ENCODE assay signal across 10 cellular contexts in the genomic region with DNA sequence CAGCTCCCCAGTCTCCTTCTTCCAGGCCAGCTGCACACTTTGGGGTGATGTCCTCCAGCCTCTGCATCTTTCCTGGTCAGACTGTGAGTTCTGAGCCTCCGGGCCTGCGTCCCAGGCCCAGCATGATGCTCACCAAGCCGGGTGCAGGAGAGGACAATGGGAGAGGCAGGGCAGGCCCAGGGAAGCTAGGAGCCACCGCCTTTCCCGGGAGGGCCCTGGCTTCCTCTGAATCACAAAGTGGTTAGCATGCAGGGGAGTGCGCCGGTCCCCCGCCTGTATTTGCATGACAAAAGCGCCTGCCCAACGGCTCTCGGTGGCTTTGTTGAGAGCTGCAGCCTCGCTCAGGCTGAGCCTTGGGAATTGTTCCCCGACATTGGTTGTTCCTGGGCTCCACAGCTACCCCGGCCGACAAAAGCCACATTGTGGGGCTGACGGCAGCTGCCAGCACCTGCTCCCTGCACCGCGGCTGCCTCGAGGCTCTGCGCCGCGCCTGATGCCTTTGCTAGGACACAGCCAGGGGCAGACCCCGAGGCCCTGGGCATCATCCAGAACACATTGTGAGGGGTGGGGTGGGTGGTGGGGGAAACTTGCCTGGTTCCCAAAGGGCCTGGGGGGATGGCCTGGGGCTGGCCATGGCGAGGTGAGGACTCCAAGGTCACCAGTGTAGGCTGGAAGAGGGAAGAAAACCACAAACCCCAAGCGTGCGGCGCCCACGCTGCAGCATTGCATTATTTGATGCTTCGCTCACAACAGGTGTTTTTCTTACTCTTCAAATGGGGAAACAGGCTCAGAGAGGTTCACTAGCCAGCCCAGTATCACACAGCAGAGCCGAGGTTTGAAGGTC. TPM values are rescaled to one million over a fixed set of nuclear protein-coding genes. Genes with fewer than 3 reads are reported as not detected.
DNase-seq lines count a peak whose midpoint lies in the region; ATAC-seq, FAIRE-seq and TF ChIP-seq lines count a peak whose summit lies in the region.
"Had no signal": no experiment of that assay in that cellular context is flagged by ENCODE, and none has a peak within 500 bp of the region (broad histone marks: within the 10 kb centered on the region; RNA-seq: fewer than 3 reads in every experiment).

No MANE protein-coding gene starts in this region.

- no peaks in the 10 kb centered on the region for H3K36me3 ChIP-seq in mammary epithelial cell (ENCODE audit: insufficient read depth, low read length)
- H3K36me3 ChIP-seq in HepG2 (replicated peaks in 1 of 2; ENCODE audit: control insufficient read depth in 1 of 2, insufficient read depth in 2 of 2, low read length in 2 of 2): no peaks in the 10 kb centered on the region

- 50% methylated on average over 2 of the region's 30 CpGs for WGBS in mammary epithelial cell (ENCODE audit: low coverage, missing lambda C conversion rate)
- WGBS in HepG2 (ENCODE audit: low lambda C conversion rate): 82% methylated on average over 8 of the region's 30 CpGs

- H3K9me3 ChIP-seq in mammary epithelial cell (replicated peaks; ENCODE audit: insufficient read depth, low read length) (no peaks in the 10 kb centered on the region), HepG2 (ENCODE audit: low read length) (no peaks in the 10 kb centered on the region)

- no peak overlapping the region for H3K4me2 ChIP-seq in mammary epithelial cell (ENCODE audit: insufficient read depth, low read depth, low read length)
- H3K4me2 ChIP-seq in HepG2 (ENCODE audit: low read depth, low read length): no peak overlapping the region

- in situ Hi-C loops in mammary epithelial cell (cut with MboI; ENCODE audit: low sequenced_read_pairs in 2 of 2) (no loop called here), HepG2 (cut with HindIII; ENCODE audit: extremely low pct_ligation_motif_present, low pct_unique_long_range_greater_than_20kb) (no loop called here)

- H3K27ac ChIP-seq in mammary epithelial cell (ENCODE audit: insufficient read depth, low read depth, low read length) (no peak overlapping the region), HepG2 (ENCODE audit: extremely low read length, insufficient read depth, low read length) (no peak overlapping the region)

- CTCF ChIA-PET in mammary epithelial cell (lab: Charles Lee; ENCODE audit: low non-redundant PET): no interaction called here
- CTCF ChIA-PET in HepG2 (lab: Yijun Ruan, JAX; ENCODE audit: low intra/inter-chr PET ratio, low total read pairs): no interaction called here

- no peaks in the 10 kb centered on the region for H4K20me1 ChIP-seq in mammary epithelial cell (ENCODE audit: insufficient read depth, low read length)
- no peaks in the 10 kb centered on the region for H4K20me1 ChIP-seq in HepG2 (ENCODE audit: insufficient read depth, low read length)

- ATAC-seq in HepG2 (no peak), HG02588 (IDR thresholded peaks at IDR 0.05; ENCODE audit: unreplicated experiment) (no peak), HG02884 (IDR thresholded peaks at IDR 0.05; ENCODE audit: unreplicated experiment) (no peak), GM21786 (IDR thresholded peaks at IDR 0.05; ENCODE audit: unreplicated experiment) (no peak)

- H3K79me2 ChIP-seq in mammary epithelial cell (ENCODE audit: insufficient read depth, low read length): no peaks in the 10 kb centered on the region
- H3K79me2 ChIP-seq in HepG2 (ENCODE audit: insufficient read depth, low read length): no peaks in the 10 kb centered on the region

- H3K9ac ChIP-seq in mammary epithelial cell (ENCODE audit: insufficient read depth, low read length) (no peak overlapping the region), HepG2 (ENCODE audit: insufficient read depth, low read depth, low read length) (no peak overlapping the region)

- no peak for TF ChIP-seq RAD21 in HepG2 (CRISPR knock-in tag; IDR thresholded peaks at IDR 0.05)

- no peak for FAIRE-seq in HepG2 (lab: Jason Lieb, UNC)
- FAIRE-seq: endothelial cell of umbilical vein had no signal

- no peak overlapping the region for H2AFZ ChIP-seq in mammary epithelial cell (ENCODE audit: low read depth, low read length)
- H2AFZ ChIP-seq in HepG2 (ENCODE audit: low read length): no peak overlapping the region

- dilution Hi-C loops in mammary epithelial cell (cut with HindIII; ENCODE audit: low sequenced_read_pairs): no loop called here

- intact Hi-C loops in mammary epithelial cell (cut with micrococcal nuclease): no loop called here
- intact Hi-C loops in HepG2 (cut with micrococcal nuclease; ENCODE audit: unreplicated experiment): no loop called here

- H3K4me1 ChIP-seq in mammary epithelial cell (ENCODE audit: insufficient read depth, low read length) (no peaks in the 10 kb centered on the region), HepG2 (ENCODE audit: insufficient read depth, low read length) (peaks cover 57% of the 10 kb centered on the region)

- H3K4me3 ChIP-seq in mammary epithelial cell (replicated peaks in 1 of 3; ENCODE audit: insufficient read depth in 1 of 3, low read depth in 2 of 3, low read length in 3 of 3): no peak overlapping the region
- no peak overlapping the region for H3K4me3 ChIP-seq in HepG2 (replicated peaks in 1 of 3; ENCODE audit: insufficient read depth in 1 of 3, low read depth in 2 of 3, low read length in 3 of 3)

- DNase-seq in Ammon's horn (ENCODE audit: low spot score) (peak; percentile 96), NCI-H1436 treated with DMSO at 0.1 percent for 48 hours (lab: John Stamatoyannopoulos, UW) (peak; percentile 87), mammary epithelial cell (peak; percentile 12), HepG2 (ENCODE audit: low spot score) (no peak), 8988T (no peak)
- DNase-seq: NCI-H2171 treated with DMSO at 0.1 percent for 48 hours had no signal

- no peaks in the 10 kb centered on the region for H3K27me3 ChIP-seq in mammary epithelial cell (ENCODE audit: insufficient read depth, low read length)
- H3K27me3 ChIP-seq in HepG2 (ENCODE audit: control insufficient read depth in 1 of 2, insufficient read depth in 2 of 2, low read length in 2 of 2): no peaks in the 10 kb centered on the region

- TF ChIP-seq CTCF in mammary epithelial cell (conservative IDR thresholded peaks at IDR 0.05 in 1 of 2, IDR thresholded peaks at IDR 0.05 in 1 of 2; ENCODE audit: extremely low read depth in 1 of 2, insufficient read depth in 1 of 2, low read depth in 1 of 2, low read length in 2 of 2): no peak
- TF ChIP-seq CTCF in HepG2 (CRISPR knock-in tag; IDR thresholded peaks at IDR 0.05): no peak

- TF ChIP-seq EP300 in HepG2 (IDR thresholded peaks at IDR 0.05; ENCODE audit: low read depth in 2 of 2, low read length in 2 of 2): no peak
- no peak for TF ChIP-seq EP300 in HepG2 (CRISPR knock-in tag; IDR thresholded peaks at IDR 0.05; ENCODE audit: borderline replicate concordance)

- BruUV-seq in mammary epithelial cell (replicated peaks; lab: Mats Ljungman, UMichigan) (no TSS peak), HepG2 (replicated peaks; lab: Mats Ljungman, UMichigan) (no TSS peak)

- no peak for TF ChIP-seq POLR2A in HepG2 (IDR thresholded peaks at IDR 0.05; ENCODE audit: insufficient read depth in 1 of 2, low read depth in 2 of 2, low read length in 2 of 2)

- POLR2A ChIA-PET in HepG2 (lab: Yijun Ruan, JAX): no interaction called here

TF ChIP-seq in HepG2, 621 proteins besides CTCF, POLR2A, EP300 and RAD21 (continues in another document):
- peak; percentile 87 for TF ChIP-seq ZNF768 (CRISPR knock-in tag; IDR thresholded peaks at IDR 0.05)
- TF ChIP-seq ZNF577 (CRISPR knock-in tag; IDR thresholded peaks at IDR 0.05; ENCODE audit: borderline replicate concordance, low read depth): no peak
- no peak for TF ChIP-seq ARID3A (IDR thresholded peaks at IDR 0.05; ENCODE audit: low read depth, low read length)

RNA-seq across cellular contexts. Expression of gene KLF13, which starts 20.0 kb away (rescaled TPM):
- 10 to 100 TPM; 49.8 to 62.3 TPM for total RNA-seq in mammary epithelial cell
- 25.1 TPM for polyA plus RNA-seq in mammary epithelial cell
- 40.5 TPM for polyA minus RNA-seq in mammary epithelial cell
- 25.1 and 27.8 TPM in 2 replicates for total RNA-seq in HepG2 (2016; rRNA removed; fragmentation: Illumina TruSeq; extraction: Trizol)
- 1.4 and 2.8 TPM in 2 replicates for total RNA-seq in HepG2 (2016; cell fraction: cytosol; rRNA removed; fragmentation: Illumina TruSeq; extraction: Trizol; ENCODE audit: low read depth)
- 21.2 and 24.1 TPM in 2 replicates for total RNA-seq in HepG2 (2016; cell fraction: insoluble cytoplasmic fraction; rRNA removed; fragmentation: Illumina TruSeq; extraction: Trizol)
- total RNA-seq in HepG2 (2016; cell fraction: membrane; rRNA removed; fragmentation: Illumina TruSeq; extraction: Trizol): 6.8 and 8.3 TPM in 2 replicates
- total RNA-seq in HepG2 (2016; cell fraction: nucleus; rRNA removed; fragmentation: Illumina TruSeq; extraction: Trizol): 13.1 and 18.9 TPM in 2 replicates
- polyA plus RNA-seq in HepG2 (2011; rRNA removed): 16.8 and 18.8 TPM in 2 replicates
- polyA plus RNA-seq in HepG2 (2011; cell fraction: cytosol; rRNA removed): 9.1 and 11.1 TPM in 2 replicates
- polyA plus RNA-seq in HepG2 (2011; cell fraction: nucleus; rRNA removed): 12.3 and 14.2 TPM in 2 replicates
- polyA plus RNA-seq in HepG2 (2012): 22.0 and 24.4 TPM in 2 replicates
- polyA plus RNA-seq in HepG2 (2016; cell fraction: cytosol; fragmentation: Illumina TruSeq; extraction: Trizol; ENCODE audit: low read depth): 1.1 and 2.1 TPM in 2 replicates
- polyA plus RNA-seq in HepG2 (2016; cell fraction: insoluble cytoplasmic fraction; fragmentation: Illumina TruSeq; extraction: Trizol; ENCODE audit: low read depth): 31.2 and 34.3 TPM in 2 replicates
- polyA plus RNA-seq in HepG2 (2016; cell fraction: membrane; fragmentation: Illumina TruSeq; extraction: Trizol; ENCODE audit: low read depth): 5.5 and 7.5 TPM in 2 replicates
- polyA plus RNA-seq in HepG2 (2016; cell fraction: nucleus; fragmentation: Illumina TruSeq; extraction: Trizol; ENCODE audit: insufficient read depth, low read depth): 30.0 and 34.4 TPM in 2 replicates
- polyA minus RNA-seq in HepG2 (2011; rRNA and poly(A)+ RNA removed; ENCODE audit: low replicate concordance): 23.8 and 65.8 TPM in 2 replicates
- 12.2 and 13.9 TPM in 2 replicates for polyA minus RNA-seq in HepG2 (2011; cell fraction: cytosol; rRNA and poly(A)+ RNA removed)
- polyA minus RNA-seq in HepG2 (2011; cell fraction: nucleus; rRNA and poly(A)+ RNA removed): 6.3 and 8.8 TPM in 2 replicates

Comparison
In these comparisons a context has a peak if more than half of its experiments do, and no peak if none do; other contexts are left out.
1. DNase-seq: peak in Ammon's horn (single experiment), NCI-H1436 treated with DMSO at 0.1 percent for 48 hours (single experiment) and mammary epithelial cell (single experiment); none in HepG2 (single experiment) and 8988T (single experiment).